In genomic region chr9:93441181-93441580, GRCh38 we compare ENCODE assay signal across 29 cellular contexts.
"Had no signal": no experiment of that assay in that cellular context is flagged by ENCODE, and none has a peak within 500 bp of the region (broad histone marks: within the 10 kb centered on the region; RNA-seq: fewer than 3 reads in every experiment).

No MANE protein-coding gene starts in this region.

- H3K9ac ChIP-seq: neural progenitor cell, parathyroid adenoma had no signal

- H3K36me3 ChIP-seq: neural progenitor cell, ovary, vagina had no signal

- H3K4me1 ChIP-seq: parathyroid adenoma, psoas muscle, right lobe of liver, sigmoid colon, suprapubic skin, testis, tibial artery, transverse colon, upper lobe of left lung, vagina had no signal

- DNase-seq: natural killer cell; occipital lobe; ovary; posterior cingulate gyrus; psoas muscle; right cardiac atrium; right lobe of liver; sigmoid colon; small intestine; stimulated activated CD4-positive, alpha-beta T cell treated with anti-CD3 and anti-CD28 coated beads, Interleukin-15, amount 100 ng/mL, for 24 hours; stimulated activated CD4-positive, alpha-beta T cell treated with anti-CD3 and anti-CD28 coated beads, Interleukin-2, amount 100 ng/mL, for 24 hours; stimulated activated CD4-positive, alpha-beta T cell treated with anti-CD3 and anti-CD28 coated beads, Interleukin-2, amount 100 ng/mL, for 48 hours; stimulated activated CD4-positive, alpha-beta T cell treated with anti-CD3 and anti-CD28 coated beads, Interleukin-4, amount 100 ng/mL, for 24 hours; stimulated activated naive CD4-positive, alpha-beta T cell; stimulated activated naive CD8-positive, alpha-beta T cell treated with anti-CD3 and anti-CD28 coated beads, Interleukin-15, amount 100 ng/mL, for 72 hours; stimulated activated naive CD8-positive, alpha-beta T cell treated with anti-CD3 and anti-CD28 coated beads, Interleukin-15, Interleukin-2, amounts not matched to agents 100 U/mL and 50 U/mL, for 24 hours; substantia nigra; testis; tibial artery; transverse colon; upper lobe of left lung had no signal

- H3K27ac ChIP-seq: neural progenitor cell, ovary, parathyroid adenoma, psoas muscle, right lobe of liver, sigmoid colon, suprapubic skin, testis, tibial artery, transverse colon, upper lobe of left lung, vagina had no signal

- H3K9me3 Mint-ChIP-seq: natural killer cell; nephron; stimulated activated memory B cell treated with anti-CD40 and anti-IgM and Interleukin-4, amounts not matched to agents 10 μg/mL and 1 μg/mL and 100 μg/mL, for 72 hours; stimulated activated naive CD8-positive, alpha-beta T cell treated with anti-CD3 and anti-CD28 coated beads, Interleukin-15, amount 100 ng/mL, for 72 hours had no signal

- FAIRE-seq: small intestine, urothelium cell line had no signal

- H3K4me1 Mint-ChIP-seq: natural killer cell; nephron; stimulated activated memory B cell treated with anti-CD40 and anti-IgM and Interleukin-4, amounts not matched to agents 10 μg/mL and 1 μg/mL and 100 μg/mL, for 72 hours; stimulated activated naive CD8-positive, alpha-beta T cell treated with anti-CD3 and anti-CD28 coated beads, Interleukin-15, amount 100 ng/mL, for 72 hours had no signal

- H3K4me2 ChIP-seq: neural progenitor cell had no signal

- H3K4me3 ChIP-seq: neural progenitor cell, ovary, psoas muscle, right lobe of liver, sigmoid colon, suprapubic skin, testis, tibial artery, transverse colon, upper lobe of left lung, vagina had no signal

- H3K36me3 Mint-ChIP-seq: natural killer cell had no signal

- H3K27ac Mint-ChIP-seq: natural killer cell; nephron; neural progenitor cell; progenitor cell of endocrine pancreas; stimulated activated memory B cell treated with anti-CD40 and anti-IgM and Interleukin-4, amounts not matched to agents 10 μg/mL and 1 μg/mL and 100 μg/mL, for 72 hours had no signal

- H3K27me3 Mint-ChIP-seq: progenitor cell of endocrine pancreas; stimulated activated memory B cell treated with anti-CD40 and anti-IgM and Interleukin-4, amounts not matched to agents 10 μg/mL and 1 μg/mL and 100 μg/mL, for 72 hours; stimulated activated naive CD8-positive, alpha-beta T cell treated with anti-CD3 and anti-CD28 coated beads, Interleukin-15, amount 100 ng/mL, for 72 hours had no signal

- H3K4me3 Mint-ChIP-seq: natural killer cell; nephron; neural progenitor cell; stimulated activated memory B cell treated with anti-CD40 and anti-IgM and Interleukin-4, amounts not matched to agents 10 μg/mL and 1 μg/mL and 100 μg/mL, for 72 hours; stimulated activated naive CD8-positive, alpha-beta T cell treated with anti-CD3 and anti-CD28 coated beads, Interleukin-15, amount 100 ng/mL, for 72 hours had no signal

- H3K79me2 ChIP-seq: parathyroid adenoma had no signal

- H3K27me3 ChIP-seq: neural progenitor cell, ovary, right lobe of liver, sigmoid colon, suprapubic skin, testis, tibial artery, transverse colon, upper lobe of left lung, vagina had no signal

- H2AFZ ChIP-seq: neural progenitor cell, parathyroid adenoma had no signal

- H3K9me3 ChIP-seq: ovary, psoas muscle, right lobe of liver, sigmoid colon, suprapubic skin, testis, tibial artery, transverse colon, upper lobe of left lung, vagina had no signal

- ATAC-seq: natural killer cell; psoas muscle; right cardiac atrium; right lobe of liver; stimulated activated memory B cell treated with anti-CD40 and anti-IgM and Interleukin-4, amounts not matched to agents 10 μg/mL and 1 μg/mL and 100 μg/mL, for 72 hours; stimulated activated naive CD8-positive, alpha-beta T cell treated with anti-CD3 and anti-CD28 coated beads, Interleukin-15, amount 100 ng/mL, for 72 hours; stimulated activated naive CD8-positive, alpha-beta T cell treated with anti-CD3 and anti-CD28 coated beads, Interleukin-15, Interleukin-2, amounts not matched to agents 100 U/mL and 50 U/mL, for 24 hours had no signal
